ENCODE assay signal across 21 cellular contexts in genomic region chr3:55477306-55478010, GRCh38. TPM values are rescaled to one million over a fixed set of nuclear protein-coding genes. Genes with fewer than 3 reads are reported as not detected.
DNase-seq lines count a peak whose midpoint lies in the region; TF ChIP-seq lines count a peak whose summit lies in the region.
"Had no signal": no experiment of that assay in that cellular context is flagged by ENCODE, and none has a peak within 500 bp of the region (broad histone marks: within the 10 kb centered on the region; RNA-seq: fewer than 3 reads in every experiment).

No MANE protein-coding gene starts in this region.

- H3K9me3 ChIP-seq in skeletal muscle satellite cell (replicated peaks; ENCODE audit: low read length) (no peaks in the 10 kb centered on the region), esophagus muscularis mucosa (no peaks in the 10 kb centered on the region)
- H3K9me3 ChIP-seq: esophagus squamous epithelium, prostate gland, sigmoid colon had no signal

- H3K4me3 ChIP-seq in foreskin fibroblast (ENCODE audit: low read depth in 1 of 2, low read length in 2 of 2) (peak overlapping the region; percentile 73 to 86), skeletal muscle satellite cell (ENCODE audit: low read length) (peak overlapping the region; percentile 71), esophagus muscularis mucosa (no peak overlapping the region)
- H3K4me3 ChIP-seq: esophagus squamous epithelium, lung, prostate gland, sigmoid colon had no signal

- H3K4me1 ChIP-seq in skeletal muscle satellite cell (ENCODE audit: control insufficient read depth, insufficient read depth, low read length) (peaks cover 48% of the 10 kb centered on the region), esophagus muscularis mucosa (peaks cover 4 to 25% (median 22%) of the 10 kb centered on the region in 4 donors)
- H3K4me1 ChIP-seq: prostate gland had no signal

- no peak for TF ChIP-seq EP300 in esophagus muscularis mucosa (IDR thresholded peaks at IDR 0.05)

- intact Hi-C loops in esophagus muscularis mucosa (cut with DNase I) = no loop called here

- H3K27me3 ChIP-seq in skeletal muscle satellite cell (ENCODE audit: control insufficient read depth, insufficient read depth, low read length) (no peaks in the 10 kb centered on the region), esophagus muscularis mucosa (peaks cover 0 to 14% (median 0%) of the 10 kb centered on the region in 4 donors)
- H3K27me3 ChIP-seq: sigmoid colon had no signal

- H3K36me3 ChIP-seq in skeletal muscle satellite cell (ENCODE audit: insufficient read depth, low read length) (peaks cover 76% of the 10 kb centered on the region), esophagus muscularis mucosa (peaks cover 0 to 22% (median 3%) of the 10 kb centered on the region in 4 donors)
- H3K36me3 ChIP-seq: prostate gland had no signal

- peak; percentile 5 for DNase-seq in NCI-H510A treated with DMSO at 0.1 percent for 48 hours (lab: John Stamatoyannopoulos, UW)
- no peak for DNase-seq in NCI-H510A (lab: John Stamatoyannopoulos, UW)
- DNase-seq in SK-N-DZ (ENCODE audit: low spot score) = peak; percentile 37
- peak; percentile 64 to 80 for DNase-seq in foreskin fibroblast
- DNase-seq in stimulated activated CD4-positive, alpha-beta T cell treated with anti-CD3 and anti-CD28 coated beads, Interleukin-2, amount 100 ng/mL, for 24 hours = no peak
- DNase-seq in GOT3 (lab: John Stamatoyannopoulos, UW) = no peak
- DNase-seq in esophagus muscularis mucosa (ENCODE audit: extremely low spot score) = no peak
- DNase-seq: activated CD4-positive, alpha-beta T cell treated with anti-CD3 and anti-CD28 coated beads, Interleukin-2, amount 10 ng/mL, durations not matched to agents 24 days and 14 days; activated naive CD4-positive, alpha-beta T cell treated with anti-CD3 and anti-CD28 coated beads for 36 hours; activated T-cell treated with anti-CD3 and anti-CD28 coated beads, Interleukin-2, amount 50 U/mL, for 72 hours; endodermal cell; esophagus squamous epithelium; GDM1; NCI-H146; NCI-H524; NK-92 treated with Interleukin-12 subunit alpha and Interleukin-12 subunit beta, amount 100 ng/mL, for 24 hours; sigmoid colon; stimulated activated CD4-positive, alpha-beta T cell treated with anti-CD3 and anti-CD28 coated beads, Interleukin-1b, Interleukin-23, amount 100 ng/mL, for 48 hours had no signal

- H3K4me2 ChIP-seq in skeletal muscle satellite cell (ENCODE audit: low read length) = peak overlapping the region; percentile 96

- H3K9ac ChIP-seq in skeletal muscle satellite cell (ENCODE audit: low read depth, low read length) = peak overlapping the region; percentile 85

- no peak for TF ChIP-seq POLR2A in esophagus muscularis mucosa (IDR thresholded peaks at IDR 0.05; ENCODE audit: low read depth)

- H3K27ac ChIP-seq in esophagus muscularis mucosa (replicated peaks in 1 of 4) = no peak overlapping the region
- H3K27ac ChIP-seq: esophagus squamous epithelium, prostate gland, sigmoid colon had no signal

- no peak for TF ChIP-seq CTCF in foreskin fibroblast (IDR thresholded peaks at IDR 0.05; ENCODE audit: low read depth, low read length)
- TF ChIP-seq CTCF in esophagus muscularis mucosa (IDR thresholded peaks at IDR 0.05) = no peak

- WGBS in esophagus muscularis mucosa = 83% methylated on average over 8 of the region's 8 CpGs

RNA-seq across cellular contexts. Expression of gene WNT5A, which starts 9.6 kb away (rescaled TPM):
- polyA plus RNA-seq in SK-N-DZ (2014; cell fraction: cytosol; rRNA removed) = 2.7 and 3.5 TPM in 2 replicates
- polyA plus RNA-seq in SK-N-DZ (2014; cell fraction: nucleus; rRNA removed) = 2.4 and 4.2 TPM in 2 replicates
- total RNA-seq in skeletal muscle satellite cell (2012; rRNA removed) = 84.9 and 197 TPM in 2 replicates
- 10 to 100 TPM; 14.5 to 45.9 (median 21.0) TPM for total RNA-seq in esophagus muscularis mucosa
- total RNA-seq: activated CD4-positive, alpha-beta T cell treated with anti-CD3 and anti-CD28 coated beads, Interleukin-2, amount 10 ng/mL, durations not matched to agents 24 days and 14 days; activated naive CD4-positive, alpha-beta T cell treated with anti-CD3 and anti-CD28 coated beads for 36 hours had no signal

Comparison
In these comparisons a context has a peak if more than half of its experiments do, and no peak if none do; other contexts are left out.
1. DNase-seq: peak in NCI-H510A treated with DMSO at 0.1 percent for 48 hours (single experiment), SK-N-DZ (single experiment) and foreskin fibroblast (2 of 2); none in NCI-H510A (single experiment), stimulated activated CD4-positive, alpha-beta T cell treated with anti-CD3 and anti-CD28 coated beads, Interleukin-2, amount 100 ng/mL, for 24 hours (0 of 2), GOT3 (single experiment) and esophagus muscularis mucosa (single experiment).
2. H3K4me3 ChIP-seq: peak in foreskin fibroblast (2 of 2) and skeletal muscle satellite cell (single experiment); none in esophagus muscularis mucosa (0 of 4).